ENCODE assay signal across 2 cellular contexts in the genomic region with DNA sequence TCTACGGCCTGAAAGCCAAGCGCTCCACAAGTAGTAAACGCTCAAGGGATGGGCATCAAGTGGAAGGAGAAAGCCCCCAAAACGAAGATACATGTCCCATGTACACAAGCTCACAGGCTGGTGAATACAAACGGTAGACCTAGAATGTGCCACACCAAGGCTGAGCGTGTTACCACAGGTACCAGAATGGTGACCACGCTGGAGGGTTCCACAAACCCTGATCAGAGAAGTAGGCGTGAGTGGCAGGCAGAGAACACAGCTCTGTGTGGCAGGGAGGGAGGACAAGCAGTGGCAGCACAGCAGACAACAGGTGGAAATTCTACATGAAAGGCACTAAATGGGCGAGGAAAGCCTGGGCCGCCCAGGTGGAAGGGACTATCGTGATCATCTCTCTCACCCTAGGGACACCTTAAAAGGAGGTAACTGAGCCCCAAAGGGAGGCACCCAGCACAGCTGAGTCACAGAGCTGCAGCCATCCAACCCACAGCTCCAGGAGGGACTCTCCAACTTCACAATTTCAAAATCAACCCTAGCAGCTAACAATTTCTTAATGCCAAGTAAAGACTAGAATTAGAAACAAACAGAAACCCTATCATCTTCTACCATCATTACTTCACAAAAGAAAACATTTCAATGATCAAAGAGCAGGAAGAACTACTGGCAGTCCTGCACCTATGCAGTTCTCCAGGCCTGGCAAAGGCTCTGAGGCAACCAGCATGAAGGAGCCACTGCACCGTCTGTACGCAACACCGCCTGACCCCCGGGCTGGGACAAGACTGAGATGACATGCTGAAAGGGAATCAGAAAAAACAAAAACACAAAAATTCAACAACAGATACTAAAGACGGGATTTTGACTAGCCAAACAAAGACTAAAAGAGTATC. TPM values are rescaled to one million over a fixed set of nuclear protein-coding genes. Genes with fewer than 3 reads are reported as not detected.
"Had no signal": no experiment of that assay in that cellular context is flagged by ENCODE, and none has a peak within 500 bp of the region (broad histone marks: within the 10 kb centered on the region; RNA-seq: fewer than 3 reads in every experiment).

No MANE protein-coding gene starts in this region.

RNA-seq across cellular contexts. Expression of a gene that starts 32.7 kb away (rescaled TPM):
- total RNA-seq: M059J had no signal

RNA-seq across cellular contexts. Expression of a gene that starts 51.4 kb away (rescaled TPM):
- total RNA-seq: PC-3 had no signal
